23 cellular contexts compared by ENCODE assay signal in genomic region chr1:97364086-97364485, GRCh38.
DNase-seq lines count a peak whose midpoint lies in the region; ATAC-seq and TF ChIP-seq lines count a peak whose summit lies in the region.
"Had no signal": no experiment of that assay in that cellular context is flagged by ENCODE, and none has a peak within 500 bp of the region (broad histone marks: within the 10 kb centered on the region; RNA-seq: fewer than 3 reads in every experiment).

No MANE protein-coding gene starts in this region.

- DNase-seq in GM03348 (ENCODE audit: low spot score), result peak; percentile 53
- peak; percentile 26 for DNase-seq in RWPE1 (ENCODE audit: low spot score)
- peak; percentile 42 for DNase-seq in epithelial cell of esophagus (ENCODE audit: low read depth)
- DNase-seq in renal cortical epithelial cell (ENCODE audit: low read depth), result peak; percentile 78
- DNase-seq in SJCRH30, result no peak
- DNase-seq in erythroblast (lab: John Stamatoyannopoulos, UW), result no peak
- DNase-seq: activated CD4-positive, alpha-beta T cell treated with anti-CD3 and anti-CD28 coated beads, Interleukin-2, amount 10 ng/mL, durations not matched to agents 7 days and 5 days; activated gamma-delta T cell; amniotic stem cell; C1 segment of cervical spinal cord; cerebellar nuclear complex; effector memory CD8-positive, alpha-beta T cell; GDM1; KBM-7; NCI-H1048; NCI-H2029; NCI-H446; stimulated activated naive CD8-positive, alpha-beta T cell treated with anti-CD3 and anti-CD28 coated beads, Interleukin-15, amount 100 ng/mL, for 72 hours had no signal

- CTCF ChIA-PET in RWPE1 (lab: Yijun Ruan, JAX), result no interaction called here

- no peaks in the 10 kb centered on the region for H3K27me3 ChIP-seq in SJCRH30
- H3K27me3 ChIP-seq: gastroesophageal sphincter had no signal

- TF ChIP-seq CTCF in RWPE1 (conservative IDR thresholded peaks at IDR 0.05; ENCODE audit: low read depth), result no peak
- no peak for TF ChIP-seq CTCF in epithelial cell of esophagus (IDR thresholded peaks at IDR 0.05; ENCODE audit: insufficient read depth, low read depth, low read length, missing control alignments)

- POLR2A ChIA-PET in RWPE1 (lab: Yijun Ruan, JAX; ENCODE audit: low non-redundant PET), result no interaction called here

- H3K9me3 ChIP-seq in SJCRH30 (replicated peaks), result 0 out of 2 replicates have a peak, but pooled peaks cover under 1% of the 10 kb centered on the region
- H3K9me3 ChIP-seq: gastroesophageal sphincter had no signal

- no peaks in the 10 kb centered on the region for H3K36me3 ChIP-seq in SJCRH30

- H3K4me3 ChIP-seq in epithelial cell of esophagus (ENCODE audit: low read length), result no peak overlapping the region
- no peak overlapping the region for H3K4me3 ChIP-seq in SJCRH30
- H3K4me3 ChIP-seq: gastroesophageal sphincter, GM12878 had no signal

- ATAC-seq in HG03442 (IDR thresholded peaks at IDR 0.05; ENCODE audit: unreplicated experiment) (no peak), GM18517 (IDR thresholded peaks at IDR 0.05; ENCODE audit: unreplicated experiment) (no peak)
- ATAC-seq: effector memory CD8-positive, alpha-beta T cell; gastroesophageal sphincter; GM12878; natural killer cell treated with Interleukin-12 subunit alpha and Interleukin-12 subunit beta and Interleukin-15 and Interleukin-18, amount 100 ng/mL, for 72 hours; stimulated activated naive CD8-positive, alpha-beta T cell treated with anti-CD3 and anti-CD28 coated beads, Interleukin-15, amount 100 ng/mL, for 72 hours had no signal

- TF ChIP-seq POLR2A in erythroblast (IDR thresholded peaks at IDR 0.05; ENCODE audit: low read length), result no peak

- no peak overlapping the region for H3K27ac ChIP-seq in RWPE1
- H3K27ac ChIP-seq in SJCRH30, result no peak overlapping the region
- H3K27ac ChIP-seq: gastroesophageal sphincter had no signal

- no peaks in the 10 kb centered on the region for H3K4me1 ChIP-seq in SJCRH30
- H3K4me1 ChIP-seq: gastroesophageal sphincter had no signal

Comparison
In these comparisons a context has a peak if more than half of its experiments do, and no peak if none do; other contexts are left out.
1. DNase-seq: peak in GM03348 (single experiment), RWPE1 (single experiment), epithelial cell of esophagus (single experiment) and renal cortical epithelial cell (single experiment); none in SJCRH30 (0 of 2) and erythroblast (0 of 2).